8 cellular contexts compared by ENCODE assay signal in genomic region chr21:33323610-33324009, GRCh38. TPM values are rescaled to one million over a fixed set of nuclear protein-coding genes. Genes with fewer than 3 reads are reported as not detected.
DNase-seq lines count a peak whose midpoint lies in the region; ATAC-seq, FAIRE-seq and TF ChIP-seq lines count a peak whose summit lies in the region.
"Not testable (repeated sequence)": the region's sequence is repeated elsewhere in the genome, so short reads cannot be mapped to it uniquely, and the experiment has no call there.

No MANE protein-coding gene starts in this region.

- TF ChIP-seq RAD21 in A549 (conservative IDR thresholded peaks at IDR 0.05 in 1 of 2, IDR thresholded peaks at IDR 0.05 in 1 of 2); GM12878 (IDR thresholded peaks at IDR 0.05; ENCODE audit: insufficient read depth, low read depth, low read length): not testable (repeated sequence)

- TF ChIP-seq POLR2A in A549 (IDR thresholded peaks at IDR 0.05; ENCODE audit: low read length); GM12878 (IDR thresholded peaks at IDR 0.05; ENCODE audit: low read depth, low read length); esophagus muscularis mucosa (IDR thresholded peaks at IDR 0.05; ENCODE audit: low read depth): not testable (repeated sequence)

- not testable (repeated sequence) for H3K4me1 Mint-ChIP-seq in GM23338

- not testable (repeated sequence) for H3K27me3 Mint-ChIP-seq in GM23338 (ENCODE audit: insufficient read depth, low read depth, poor library complexity)

- H4K20me1 ChIP-seq in GM23338 (replicated peaks; ENCODE audit: insufficient read depth); GM12878 (ENCODE audit: control insufficient read depth, insufficient read depth); keratinocyte (ENCODE audit: control insufficient read depth, extremely low read depth, insufficient read depth, low read length): not testable (repeated sequence)

- not testable (repeated sequence) for H3K9me1 ChIP-seq in keratinocyte (ENCODE audit: control insufficient read depth, extremely low read depth, insufficient read depth, low read length)

- dilution Hi-C loops in keratinocyte (cut with MboI; ENCODE audit: extremely low pct_ligation_motif_present, low sequenced_read_pairs), result not testable (repeated sequence)

- not testable (repeated sequence) for H3K4me3 Mint-ChIP-seq in GM23338

- not testable (repeated sequence) for H2AFZ ChIP-seq in GM23338; GM12878 (ENCODE audit: control insufficient read depth, low read depth, low read length); keratinocyte (ENCODE audit: control insufficient read depth, low read length)

- not testable (repeated sequence) for H3K4me1 ChIP-seq in A549; GM23338 (ENCODE audit: insufficient read depth); NT2/D1 (ENCODE audit: insufficient read depth, insufficient read length); GM12878 (ENCODE audit: control insufficient read depth, insufficient read depth, low read length); keratinocyte (ENCODE audit: control insufficient read depth, extremely low read depth, insufficient read depth, low read length)
- peaks cover 26 to 32% (median 28%) of the 10 kb centered on the region in 4 donors for H3K4me1 ChIP-seq in esophagus muscularis mucosa
- H3K4me1 ChIP-seq in neutrophil (ENCODE audit: control insufficient read depth in 1 of 2, insufficient read depth in 1 of 2, low read depth in 1 of 2, low read length in 1 of 2), result peaks cover 33 to 41% of the 10 kb centered on the region in 2 experiments
- H3K4me1 ChIP-seq in thoracic aorta (ENCODE audit: control insufficient read depth in 1 of 2, low read depth in 2 of 2), result peaks cover 20 to 30% of the 10 kb centered on the region in 2 donors

- in situ Hi-C loops in GM12878 (cut with MboI), result not testable (repeated sequence)

- peak overlapping the region; percentile 94 for H3K9ac ChIP-seq in NT2/D1 (ENCODE audit: insufficient read length, low read depth)
- not testable (repeated sequence) for H3K9ac ChIP-seq in GM12878 (ENCODE audit: control insufficient read depth, insufficient read depth, low read length); keratinocyte (ENCODE audit: control insufficient read depth, extremely low read depth, insufficient read depth, low read length)

- not testable (repeated sequence) for H3F3A ChIP-seq in GM23338 (replicated peaks; ENCODE audit: low read depth)

- ATAC-seq in A549; GM23338; GM12878; thoracic aorta (ENCODE audit: insufficient number of reproducible peaks, low FRiP score, low read depth): not testable (repeated sequence)

- H3K36me3 ChIP-seq in GM23338 (ENCODE audit: insufficient read depth); NT2/D1 (ENCODE audit: insufficient read depth, insufficient read length, low read length); GM12878 (ENCODE audit: control insufficient read depth in 2 of 2, insufficient read depth in 2 of 2, low read length in 1 of 2); esophagus muscularis mucosa; keratinocyte (ENCODE audit: control insufficient read depth in 2 of 2, extremely low read depth in 1 of 2, insufficient read depth in 2 of 2, low read length in 2 of 2); neutrophil; thoracic aorta: not testable (repeated sequence)

- POLR2A ChIA-PET in A549 (lab: Yijun Ruan, JAX); GM12878 (lab: Charles Lee): not testable (repeated sequence)

- intact Hi-C loops in GM12878 (cut with micrococcal nuclease; ENCODE audit: unreplicated experiment); esophagus muscularis mucosa (cut with DNase I): not testable (repeated sequence)

- H3K4me2 ChIP-seq in A549 (peak overlapping the region; percentile 79), GM23338 (peak overlapping the region; percentile 97), GM12878 (ENCODE audit: control insufficient read depth, insufficient read depth) (peak overlapping the region; percentile 79), keratinocyte (ENCODE audit: control insufficient read depth, extremely low read depth, insufficient read depth, low read depth, low read length) (peak overlapping the region; percentile 91)

- RAD21 ChIA-PET in GM12878 (lab: Charles Lee; ENCODE audit: unreplicated experiment), result not testable (repeated sequence)

- BruUV-seq in GM12878 (replicated peaks; lab: Mats Ljungman, UMichigan), result not testable (repeated sequence)

- TF ChIP-seq CTCF in A549 (IDR thresholded peaks at IDR 0.05); GM23338 (conservative IDR thresholded peaks at IDR 0.05; ENCODE audit: low read depth in 2 of 2); GM12878 (IDR thresholded peaks at IDR 0.05 in 2 of 3, conservative IDR thresholded peaks at IDR 0.05 in 1 of 3; ENCODE audit: control insufficient read depth in 2 of 3, extremely low read depth in 1 of 3, insufficient read depth in 1 of 3, low read depth in 3 of 3, low read length in 3 of 3); esophagus muscularis mucosa (IDR thresholded peaks at IDR 0.05); keratinocyte (optimal IDR thresholded peaks at IDR 0.05 in 1 of 3, IDR thresholded peaks at IDR 0.05 in 1 of 3, conservative IDR thresholded peaks at IDR 0.05 in 1 of 3; ENCODE audit: extremely low read depth in 1 of 3, insufficient read depth in 2 of 3, low read length in 3 of 3); neutrophil (IDR thresholded peaks at IDR 0.05); thoracic aorta (IDR thresholded peaks at IDR 0.05): not testable (repeated sequence)

- DNase-seq in A549 (ENCODE audit: low read depth in 1 of 2, low spot score in 1 of 2); GM23338 (ENCODE audit: low spot score); NT2/D1 (ENCODE audit: low read depth, low spot score); GM12878 (ENCODE audit: low read depth, low spot score); esophagus muscularis mucosa (ENCODE audit: extremely low spot score); keratinocyte (ENCODE audit: low read depth, low spot score); thoracic aorta (ENCODE audit: low spot score): not testable (repeated sequence)

- FAIRE-seq in A549 (lab: Jason Lieb, UNC); GM12878 (lab: Jason Lieb, UNC); keratinocyte (lab: Jason Lieb, UNC): not testable (repeated sequence)

- H3K9me3 Mint-ChIP-seq in GM23338, result peaks cover 10% of the 10 kb centered on the region; the same call in 2 of the 3 replicates

- H3K79me2 ChIP-seq in GM23338 (replicated peaks; ENCODE audit: insufficient read depth) (peaks cover 32% of the 10 kb centered on the region), GM12878 (ENCODE audit: control insufficient read depth, insufficient read depth, low read length) (peaks cover 39% of the 10 kb centered on the region), keratinocyte (ENCODE audit: control insufficient read depth, insufficient read depth, low read length) (peaks cover 36% of the 10 kb centered on the region)

- H3K4me3 ChIP-seq in A549 (peak overlapping the region; percentile 74; the same call in 2 of the 3 replicates), GM23338 (peak overlapping the region; percentile 84), NT2/D1 (ENCODE audit: insufficient read length, low read depth) (peak overlapping the region; percentile 93), esophagus muscularis mucosa (peak overlapping the region; percentile 76 to 99 (median 85)), neutrophil (ENCODE audit: low read depth in 1 of 2, low read length in 1 of 2) (peak overlapping the region; percentile 97 to 100), thoracic aorta (peak overlapping the region; percentile 100)
- H3K4me3 ChIP-seq in GM12878; keratinocyte (ENCODE audit: control insufficient read depth in 2 of 3, extremely low read depth in 1 of 3, insufficient read depth in 2 of 3, low read depth in 1 of 3, low read length in 3 of 3): not testable (repeated sequence)

- CTCF ChIA-PET in A549 (lab: Yijun Ruan, JAX); GM12878 (lab: Yijun Ruan, JAX): not testable (repeated sequence)

- not testable (repeated sequence) for H3K9me2 ChIP-seq in GM23338 (ENCODE audit: insufficient read depth)

- H3K27ac Mint-ChIP-seq in GM23338, result not testable (repeated sequence)

- not testable (repeated sequence) for H3K27ac ChIP-seq in A549; GM23338 (ENCODE audit: low read depth); GM12878 (ENCODE audit: control insufficient read depth, insufficient read depth); keratinocyte (ENCODE audit: control insufficient read depth, insufficient read depth, low read length); thoracic aorta
- H3K27ac ChIP-seq in esophagus muscularis mucosa (replicated peaks in 1 of 4) (peak overlapping the region; percentile 94 to 98 (median 96)), neutrophil (peak overlapping the region; percentile 99)

- not testable (repeated sequence) for H3K27me3 ChIP-seq in GM23338 (ENCODE audit: insufficient read depth); NT2/D1 (ENCODE audit: insufficient read depth, insufficient read length); GM12878 (replicated peaks in 1 of 2; ENCODE audit: control insufficient read depth in 2 of 2, insufficient read depth in 2 of 2, low read length in 1 of 2); esophagus muscularis mucosa; keratinocyte (ENCODE audit: control insufficient read depth, extremely low read depth, insufficient read depth, low read length); neutrophil; thoracic aorta (replicated peaks; ENCODE audit: insufficient read depth)

- not testable (repeated sequence) for H3K9me3 ChIP-seq in A549; NT2/D1 (ENCODE audit: insufficient read depth, low read length); GM12878 (replicated peaks; ENCODE audit: control insufficient read depth, insufficient read depth, low read length); esophagus muscularis mucosa; keratinocyte (ENCODE audit: control insufficient read depth, low read depth, low read length); neutrophil; thoracic aorta

- SMC1A ChIA-PET in GM12878 (lab: Charles Lee; ENCODE audit: uncharacterized antibody, unreplicated experiment), result not testable (repeated sequence)

- not testable (repeated sequence) for H3K36me3 Mint-ChIP-seq in GM23338 (ENCODE audit: low read depth)

- not testable (repeated sequence) for TF ChIP-seq EP300 in A549 (IDR thresholded peaks at IDR 0.05); GM12878 (IDR thresholded peaks at IDR 0.05; ENCODE audit: borderline replicate concordance in 1 of 2, control insufficient read depth in 1 of 2, low read depth in 2 of 2, low read length in 2 of 2); esophagus muscularis mucosa (IDR thresholded peaks at IDR 0.05)

RNA-seq across cellular contexts. Expression of gene IFNAR1, which starts 1.2 kb away (rescaled TPM):
- polyA plus RNA-seq in A549 (2011; rRNA removed), result 13.2 and 14.2 TPM in 2 replicates
- 5.7 and 6.3 TPM in 2 replicates for polyA plus RNA-seq in A549 (2012; cell fraction: cytosol; rRNA removed)
- polyA plus RNA-seq in A549 (2012; cell fraction: nucleus; rRNA removed), result 1.7 and 3.2 TPM in 2 replicates
- polyA plus RNA-seq in A549 (2017; fragmentation: RNase III; extraction: RNeasy Plus Mini Kit Qiagen cat#74134 plus additional on column Dnase treatment), result 13.7 to 16.5 TPM (median 14.1 TPM) in 3 replicates
- 11.2 and 11.6 TPM in 2 replicates for polyA minus RNA-seq in A549 (2011; rRNA and poly(A)+ RNA removed)
- 3.9 and 14.0 TPM in 2 replicates for total RNA-seq in GM23338 (2014; rRNA removed; shearing (Covaris generic))
- polyA plus RNA-seq in GM23338 (2016; fragmentation: Nextera tagmentation; extraction: Ambion mirVana), result 14.5 and 18.7 TPM in 2 replicates
- total RNA-seq in GM12878 (2013; cell fraction: nucleolus; rRNA removed), result 28.3 and 29.7 TPM in 2 replicates
- total RNA-seq in GM12878 (2014; rRNA removed), result 17.0 and 17.3 TPM in 2 replicates
- total RNA-seq in GM12878 (2014; rRNA removed; fragmentation: Illumina TruSeq; extraction: Trizol), result 17.0 and 19.0 TPM in 2 replicates
- 33.2 and 35.5 TPM in 2 replicates for total RNA-seq in GM12878 (2021)
- polyA plus RNA-seq in GM12878 (2011; ENCODE audit: low read depth), result 18.0 TPM
- polyA plus RNA-seq in GM12878 (2011; rRNA removed), result 12.2 and 17.6 TPM in 2 replicates
- 6.8 and 11.1 TPM in 2 replicates for polyA plus RNA-seq in GM12878 (2011; cell fraction: cytosol; rRNA removed)
- polyA plus RNA-seq in GM12878 (2011; cell fraction: nucleus; rRNA removed), result 4.0 and 5.0 TPM in 2 replicates
- 26.3 and 34.8 TPM in 2 replicates for polyA plus RNA-seq in GM12878 (2012)
- 23.6 and 28.6 TPM in 2 replicates for polyA plus RNA-seq in GM12878 (2014; fragmentation: Illumina TruSeq; extraction: Trizol)
- 10 to 100 TPM; 25.6 to 30.9 TPM for polyA plus RNA-seq in GM12878 (2014; fragmentation: Nextera tagmentation; extraction: Ambion mirVana)
- polyA plus RNA-seq in GM12878 (2014; rRNA removed), result 10.9 and 12.0 TPM in 2 replicates
- polyA plus RNA-seq in GM12878 (2016; fragmentation: Nextera tagmentation; extraction: Ambion mirVana), result 10 to 100 TPM; 55.3 to 62.4 TPM
- polyA minus RNA-seq in GM12878 (2011; rRNA and poly(A)+ RNA removed), result 17.7 and 17.8 TPM in 2 replicates
- 9.8 and 11.4 TPM in 2 replicates for polyA minus RNA-seq in GM12878 (2011; cell fraction: cytosol; rRNA and poly(A)+ RNA removed)
- 5.9 and 9.6 TPM in 2 replicates for polyA minus RNA-seq in GM12878 (2011; cell fraction: nucleus; rRNA and poly(A)+ RNA removed)
- 10 to 100 TPM; 22.4 to 28.3 (median 26.4) TPM for total RNA-seq in esophagus muscularis mucosa
- 7.9 to 18.8 TPM (median 12.6 TPM) in 3 replicates for polyA plus RNA-seq in keratinocyte
- 14.0 TPM for polyA plus RNA-seq in keratinocyte (2011; ENCODE audit: low read depth)
- polyA plus RNA-seq in keratinocyte (2011; cell fraction: cytosol; rRNA removed), result 8.4 and 14.1 TPM in 2 replicates
- 10.0 and 13.0 TPM in 2 replicates for polyA plus RNA-seq in keratinocyte (2011; cell fraction: nucleus; rRNA removed)
- 17.4 and 24.1 TPM in 2 replicates for polyA plus RNA-seq in keratinocyte (2012; ENCODE audit: low replicate concordance)
- polyA minus RNA-seq in keratinocyte, result 6.7 to 18.2 TPM (median 15.2 TPM) in 3 replicates
- polyA minus RNA-seq in keratinocyte (2011; cell fraction: cytosol; rRNA and poly(A)+ RNA removed), result 26.3 TPM
- 12.3 and 22.5 TPM in 2 replicates for polyA minus RNA-seq in keratinocyte (2011; cell fraction: nucleus; rRNA and poly(A)+ RNA removed)
- total RNA-seq in thoracic aorta, result 10 to 100 TPM; 31.3 to 61.9 TPM

RNA-seq across cellular contexts. Expression of gene IL10RB, which starts 57.4 kb away (rescaled TPM):
- polyA plus RNA-seq in A549 (2011; rRNA removed) (31.9 and 34.9 TPM in 2 replicates), A549 (2017; fragmentation: RNase III; extraction: RNeasy Plus Mini Kit Qiagen cat#74134 plus additional on column Dnase treatment) (16.8 to 18.0 TPM (median 17.0 TPM) in 3 replicates), GM23338 (2016; fragmentation: Nextera tagmentation; extraction: Ambion mirVana) (2.2 and 2.4 TPM in 2 replicates), GM12878 (2011; rRNA removed) (31.4 and 37.4 TPM in 2 replicates), GM12878 (2014; fragmentation: Illumina TruSeq; extraction: Trizol) (27.3 and 37.5 TPM in 2 replicates), GM12878 (2014; fragmentation: Nextera tagmentation; extraction: Ambion mirVana) (10 to 100 TPM; 15.0 to 23.3 TPM), GM12878 (2014; rRNA removed) (27.2 and 31.1 TPM in 2 replicates), GM12878 (2016; fragmentation: Nextera tagmentation; extraction: Ambion mirVana) (10 to 100 TPM; 49.8 to 55.1 TPM), keratinocyte (17.4 to 24.1 TPM (median 19.6 TPM) in 3 replicates)
- 14.2 and 15.6 TPM in 2 replicates for polyA plus RNA-seq in A549 (2012; cell fraction: cytosol; rRNA removed)
- polyA plus RNA-seq in A549 (2012; cell fraction: nucleus; rRNA removed), result 7.6 and 9.0 TPM in 2 replicates
- polyA minus RNA-seq in A549 (2011; rRNA and poly(A)+ RNA removed), result 33.6 and 34.5 TPM in 2 replicates
- 2.1 and 2.5 TPM in 2 replicates for total RNA-seq in GM23338 (2014; rRNA removed; shearing (Covaris generic))
- total RNA-seq in GM12878 (2013; cell fraction: nucleolus; rRNA removed), result 35.3 and 38.4 TPM in 2 replicates
- total RNA-seq in GM12878 (2014; rRNA removed) (37.3 and 44.5 TPM in 2 replicates), GM12878 (2014; rRNA removed; fragmentation: Illumina TruSeq; extraction: Trizol) (30.0 and 32.4 TPM in 2 replicates), GM12878 (2021) (22.7 and 26.9 TPM in 2 replicates), esophagus muscularis mucosa (10 to 100 TPM; 16.9 to 31.0 (median 20.6) TPM), thoracic aorta (10 to 100 TPM; 13.0 to 33.6 TPM)
- 28.8 TPM for polyA plus RNA-seq in GM12878 (2011; ENCODE audit: low read depth)
- polyA plus RNA-seq in GM12878 (2011; cell fraction: cytosol; rRNA removed), result 32.9 and 43.8 TPM in 2 replicates
- 13.2 and 14.8 TPM in 2 replicates for polyA plus RNA-seq in GM12878 (2011; cell fraction: nucleus; rRNA removed)
- 30.3 and 41.4 TPM in 2 replicates for polyA plus RNA-seq in GM12878 (2012)
- 43.3 and 51.9 TPM in 2 replicates for polyA minus RNA-seq in GM12878 (2011; rRNA and poly(A)+ RNA removed)
- 15.5 and 18.2 TPM in 2 replicates for polyA minus RNA-seq in GM12878 (2011; cell fraction: cytosol; rRNA and poly(A)+ RNA removed)
- 8.2 and 10.6 TPM in 2 replicates for polyA minus RNA-seq in GM12878 (2011; cell fraction: nucleus; rRNA and poly(A)+ RNA removed)
- polyA plus RNA-seq in keratinocyte (2011; ENCODE audit: low read depth), result 15.1 TPM
- 15.8 and 20.4 TPM in 2 replicates for polyA plus RNA-seq in keratinocyte (2011; cell fraction: cytosol; rRNA removed)
- polyA plus RNA-seq in keratinocyte (2011; cell fraction: nucleus; rRNA removed), result 19.2 and 21.4 TPM in 2 replicates
- 15.2 and 16.1 TPM in 2 replicates for polyA plus RNA-seq in keratinocyte (2012; ENCODE audit: low replicate concordance)
- polyA minus RNA-seq in keratinocyte, result 21.8 to 28.2 TPM (median 24.0 TPM) in 3 replicates
- 21.7 TPM for polyA minus RNA-seq in keratinocyte (2011; cell fraction: cytosol; rRNA and poly(A)+ RNA removed)
- 10.0 and 14.2 TPM in 2 replicates for polyA minus RNA-seq in keratinocyte (2011; cell fraction: nucleus; rRNA and poly(A)+ RNA removed)
